In genomic region chr22:21094911-21095772, GRCh38 we compare ENCODE assay signal across 24 cellular contexts. TPM values are rescaled to one million over a fixed set of nuclear protein-coding genes. Genes with fewer than 3 reads are reported as not detected.
"Had no signal": no experiment of that assay in that cellular context is flagged by ENCODE, and none has a peak within 500 bp of the region (broad histone marks: within the 10 kb centered on the region; RNA-seq: fewer than 3 reads in every experiment).

No MANE protein-coding gene starts in this region.

- H3K4me1 ChIP-seq: SJSA1 had no signal

- DNase-seq: Karpas-422, KG1, MG63, NCI-H1092, NCI-H1105 treated with DMSO at 0.1 percent for 48 hours, NCI-H1417 treated with DMSO at 0.1 percent for 48 hours, NCI-H146, NCI-H1694 treated with DMSO at 0.1 percent for 48 hours, NCI-H1930, NCI-H2081, NCI-H2107, NCI-H2227 treated with DMSO at 0.1 percent for 48 hours, NCI-H446, NCI-H510A, NCI-H524 treated with DMSO at 0.1 percent for 48 hours, NCI-H69, NCI-H774, Right ventricle myocardium superior, RPMI8226, SIG-M5 had no signal

- H3K36me3 ChIP-seq: MG63, SJSA1 had no signal

- H3K27me3 ChIP-seq: MG63 had no signal

- H3K4me3 ChIP-seq: MG63, SJSA1, SK-N-MC had no signal

- FAIRE-seq: RCC 7860 had no signal

- H3K27ac ChIP-seq: SJSA1, SK-N-MC had no signal

- H3K9me3 ChIP-seq: MG63, SJSA1 had no signal

RNA-seq across cellular contexts. Expression of gene LRRC74B, which starts 49.4 kb away (rescaled TPM):
- total RNA-seq: HT-29, Right ventricle myocardium superior, SJSA1 had no signal
